ENCODE assay signal across 15 cellular contexts in the genomic region with DNA sequence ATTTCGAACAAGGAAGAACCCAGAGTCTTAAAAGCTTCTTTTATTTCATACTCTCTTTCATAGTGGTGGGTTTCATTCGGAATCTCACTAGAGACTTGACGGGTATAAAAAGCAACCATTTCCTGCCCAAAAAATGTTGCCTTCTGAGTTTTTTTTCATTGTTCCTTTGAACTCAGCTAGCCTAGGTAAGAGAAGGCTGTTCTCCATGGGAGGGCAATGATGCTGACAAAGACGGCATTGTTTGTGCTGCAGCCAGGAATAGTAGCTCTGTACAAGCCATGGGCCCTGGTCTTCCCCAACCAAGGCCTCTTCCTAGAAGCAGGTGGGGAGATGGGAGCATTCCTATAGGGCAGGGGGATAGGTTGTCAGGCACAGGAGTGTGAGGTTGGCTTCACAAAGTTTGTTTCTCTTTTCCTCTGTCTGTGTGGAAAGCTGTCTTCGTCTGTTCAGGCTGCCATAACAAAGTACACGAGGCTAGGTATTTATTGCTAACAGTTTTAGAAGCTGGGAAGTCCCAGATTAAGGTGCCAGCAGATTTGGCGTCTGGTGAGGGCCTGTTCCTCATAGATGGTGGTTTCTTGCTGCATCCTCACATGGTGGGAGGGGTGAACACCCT.
"Had no signal": no experiment of that assay in that cellular context is flagged by ENCODE, and none has a peak within 500 bp of the region (broad histone marks: within the 10 kb centered on the region; RNA-seq: fewer than 3 reads in every experiment).

No MANE protein-coding gene starts in this region.

- H3K36me3 Mint-ChIP-seq: natural killer cell treated with Interleukin-12 subunit alpha and Interleukin-12 subunit beta and Interleukin-15 and Interleukin-18, amount 100 ng/mL, for 72 hours had no signal

- H3K4me1 ChIP-seq: adrenal gland, left ventricle myocardium inferior, testis had no signal

- H3K27me3 ChIP-seq: adrenal gland, gastroesophageal sphincter, heart right ventricle, sigmoid colon, stomach, testis had no signal

- DNase-seq: activated CD4-positive, alpha-beta T cell treated with anti-CD3 and anti-CD28 coated beads for 1 hour; activated CD4-positive, alpha-beta T cell treated with anti-CD3 and anti-CD28 coated beads, Interleukin-2, amount 50 U/mL, for 4 hours; activated naive CD4-positive, alpha-beta T cell treated with anti-CD3 and anti-CD28 coated beads for 36 hours; adrenal gland; heart right ventricle; kidney; left ventricle myocardium inferior; sigmoid colon; stimulated activated CD4-positive, alpha-beta T cell treated with anti-CD3 and anti-CD28 coated beads, Interleukin-2, amount 100 ng/mL, for 24 hours; stomach; T1000; testis had no signal

- H3K27ac ChIP-seq: adrenal gland, gastroesophageal sphincter, heart right ventricle, left ventricle myocardium inferior, sigmoid colon, stomach, testis had no signal

- H3K4me3 ChIP-seq: adrenal gland, gastroesophageal sphincter, heart right ventricle, left ventricle myocardium inferior, sigmoid colon, stomach, testis had no signal

- H3K4me3 Mint-ChIP-seq: activated naive CD4-positive, alpha-beta T cell treated with anti-CD3 and anti-CD28 coated beads for 36 hours; natural killer cell treated with Interleukin-12 subunit alpha and Interleukin-12 subunit beta and Interleukin-15 and Interleukin-18, amount 100 ng/mL, for 72 hours had no signal

- H3K9me3 ChIP-seq: adrenal gland, gastroesophageal sphincter, heart right ventricle, left ventricle myocardium inferior, sigmoid colon, stomach, testis had no signal

- H3K36me3 ChIP-seq: adrenal gland, gastroesophageal sphincter, heart right ventricle, left ventricle myocardium inferior, sigmoid colon, stomach had no signal

- H3K27ac Mint-ChIP-seq: activated naive CD4-positive, alpha-beta T cell treated with anti-CD3 and anti-CD28 coated beads for 36 hours; activated T-helper 2 cell treated with anti-CD3 and anti-CD28 coated beads, Interferon-gamma antibody, Interleukin-2, Interleukin-4, amounts not matched to agents 10 μg/mL and 5 μg/mL and 100 μg/mL, durations not matched to agents 14 hours and 24 hours and 36 hours; natural killer cell treated with Interleukin-12 subunit alpha and Interleukin-12 subunit beta and Interleukin-15 and Interleukin-18, amount 100 ng/mL, for 72 hours had no signal

- ATAC-seq: gastroesophageal sphincter; heart right ventricle; natural killer cell treated with Interleukin-12 subunit alpha and Interleukin-12 subunit beta and Interleukin-15 and Interleukin-18, amount 100 ng/mL, for 72 hours had no signal
